In the genomic region with DNA sequence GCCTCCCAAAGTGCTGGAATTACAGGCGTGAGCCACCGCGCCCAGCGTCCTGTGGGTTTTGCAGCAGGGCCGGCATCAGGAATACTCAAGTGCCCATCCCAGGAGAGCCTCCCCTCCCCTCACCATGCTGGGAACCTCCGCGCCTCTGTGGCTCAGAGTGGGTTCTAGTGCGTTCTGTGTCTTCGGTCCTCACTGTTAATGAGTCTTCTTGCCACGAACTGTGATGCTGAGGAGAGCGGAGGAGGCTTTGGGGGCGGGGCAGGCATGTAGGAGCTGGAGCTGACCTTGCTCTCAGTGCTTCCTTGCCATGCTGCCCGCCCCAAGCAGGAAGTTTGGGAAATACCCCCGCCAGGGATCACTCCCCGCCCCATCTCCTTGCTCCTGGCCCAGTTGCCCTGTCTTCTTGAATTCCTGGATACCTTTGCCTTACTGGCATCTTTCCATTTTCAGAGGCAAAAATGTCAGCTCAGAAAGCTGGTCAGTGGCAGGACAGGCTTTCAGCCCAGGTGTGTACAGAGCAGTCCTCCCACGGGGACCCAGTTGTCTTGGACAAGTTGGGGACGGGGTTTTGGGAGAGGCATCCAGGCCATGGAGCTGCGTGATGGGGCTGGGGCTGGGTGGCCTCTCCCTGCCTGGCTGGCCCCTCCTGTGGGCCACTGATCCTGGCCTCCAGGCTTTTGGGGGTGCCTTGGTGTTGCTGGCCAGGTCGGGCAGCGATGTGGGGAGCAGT, we compare ENCODE assay signal across 22 cellular contexts.
"Had no signal": no experiment of that assay in that cellular context is flagged by ENCODE, and none has a peak within 500 bp of the region (broad histone marks: within the 10 kb centered on the region; RNA-seq: fewer than 3 reads in every experiment).

No MANE protein-coding gene starts in this region.

- DNase-seq: activated B cell treated with CpG ODN at 0.5 μM for 24 hours; activated CD4-positive, alpha-beta T cell treated with anti-CD3 and anti-CD28 coated beads, Interleukin-2, amount 10 ng/mL, durations not matched to agents 24 days and 14 days; activated CD8-positive, alpha-beta memory T cell treated with anti-CD3 and anti-CD28 coated beads, Interleukin-2, amount 50 U/mL, for 48 hours; activated CD8-positive, alpha-beta T cell treated with anti-CD3 and anti-CD28 coated beads, Interleukin-2, amount 10 ng/mL, durations not matched to agents 7 days and 5 days; activated gamma-delta T cell; activated T-cell treated with anti-CD3 and anti-CD28 coated beads, Interleukin-2, amount 50 U/mL, for 72 hours; central memory CD4-positive, alpha-beta T cell; colonic mucosa; effector CD4-positive, alpha-beta T cell; foreskin keratinocyte; head of caudate nucleus; left cardiac atrium; naive B cell; retina; stimulated activated CD4-positive, alpha-beta T cell treated with anti-CD3 and anti-CD28 coated beads, Interleukin-2, amount 100 ng/mL, for 48 hours; stimulated activated naive CD4-positive, alpha-beta T cell treated with Interleukin-2 at 50 U/mL for 16 hours; substantia nigra; transverse colon had no signal

- H3K4me1 ChIP-seq: colonic mucosa had no signal

- H3K9me3 ChIP-seq: colonic mucosa, neutrophil, transverse colon had no signal

- H3K27me3 ChIP-seq: colonic mucosa, foreskin keratinocyte, neutrophil, transverse colon had no signal

- H3K4me3 ChIP-seq: colonic mucosa, lung, transverse colon had no signal

- H3K4me3 Mint-ChIP-seq: activated B cell treated with CpG ODN at 0.5 μM for 24 hours; activated CD4-positive, alpha-beta T cell treated with anti-CD3 and anti-CD28 coated beads, Interleukin-2, amount 10 ng/mL, durations not matched to agents 24 days and 14 days; activated CD8-positive, alpha-beta T cell treated with anti-CD3 and anti-CD28 coated beads, Interleukin-2, amount 10 ng/mL, durations not matched to agents 7 days and 5 days; activated T-cell treated with anti-CD3 and anti-CD28 coated beads, Interleukin-2, amount 50 U/mL, for 72 hours; T-helper 1 cell treated with Interleukin-12 subunit alpha and Interleukin-12 subunit beta and Interleukin-4 antibody, amounts not matched to agents 30 μg/mL and 1 μg/mL, for 36 hours had no signal

- ATAC-seq: activated CD8-positive, alpha-beta T cell treated with anti-CD3 and anti-CD28 coated beads, Interleukin-2, amount 10 ng/mL, durations not matched to agents 7 days and 5 days; activated naive CD4-positive, alpha-beta T cell treated with anti-CD3 and anti-CD28 coated beads, Interleukin-2, amount 50 U/mL, for 72 hours; activated T-cell treated with anti-CD3 and anti-CD28 coated beads, Interleukin-2, amount 50 U/mL, for 72 hours; left cardiac atrium had no signal

- H3K36me3 ChIP-seq: colonic mucosa had no signal

- H3K36me3 Mint-ChIP-seq: activated naive CD4-positive, alpha-beta T cell treated with anti-CD3 and anti-CD28 coated beads, Interleukin-2, amount 50 U/mL, for 72 hours; naive B cell had no signal

- H3K27ac Mint-ChIP-seq: activated B cell treated with CpG ODN at 0.5 μM for 24 hours; activated CD4-positive, alpha-beta T cell treated with anti-CD3 and anti-CD28 coated beads, Interleukin-2, amount 10 ng/mL, durations not matched to agents 24 days and 14 days; activated CD8-positive, alpha-beta T cell treated with anti-CD3 and anti-CD28 coated beads, Interleukin-2, amount 10 ng/mL, durations not matched to agents 7 days and 5 days; activated T-cell treated with anti-CD3 and anti-CD28 coated beads, Interleukin-2, amount 50 U/mL, for 72 hours; T-helper 1 cell treated with Interleukin-12 subunit alpha and Interleukin-12 subunit beta and Interleukin-4 antibody, amounts not matched to agents 30 μg/mL and 1 μg/mL, for 36 hours had no signal

- H3K27me3 Mint-ChIP-seq: activated B cell treated with CpG ODN at 0.5 μM for 24 hours; activated CD4-positive, alpha-beta T cell treated with anti-CD3 and anti-CD28 coated beads, Interleukin-2, amount 10 ng/mL, durations not matched to agents 24 days and 14 days; naive B cell had no signal

- H3K9me3 Mint-ChIP-seq: activated B cell treated with CpG ODN at 0.5 μM for 24 hours; activated CD4-positive, alpha-beta T cell treated with anti-CD3 and anti-CD28 coated beads, Interleukin-2, amount 10 ng/mL, durations not matched to agents 24 days and 14 days; activated naive CD4-positive, alpha-beta T cell treated with anti-CD3 and anti-CD28 coated beads, Interleukin-2, amount 50 U/mL, for 72 hours; activated T-cell treated with anti-CD3 and anti-CD28 coated beads, Interleukin-2, amount 50 U/mL, for 72 hours; naive B cell; T-helper 1 cell treated with Interleukin-12 subunit alpha and Interleukin-12 subunit beta and Interleukin-4 antibody, amounts not matched to agents 30 μg/mL and 1 μg/mL, for 36 hours had no signal

- H3K27ac ChIP-seq: colonic mucosa, foreskin keratinocyte, transverse colon had no signal
